Comparison of ENCODE assay signal across 11 cellular contexts in the genomic region with DNA sequence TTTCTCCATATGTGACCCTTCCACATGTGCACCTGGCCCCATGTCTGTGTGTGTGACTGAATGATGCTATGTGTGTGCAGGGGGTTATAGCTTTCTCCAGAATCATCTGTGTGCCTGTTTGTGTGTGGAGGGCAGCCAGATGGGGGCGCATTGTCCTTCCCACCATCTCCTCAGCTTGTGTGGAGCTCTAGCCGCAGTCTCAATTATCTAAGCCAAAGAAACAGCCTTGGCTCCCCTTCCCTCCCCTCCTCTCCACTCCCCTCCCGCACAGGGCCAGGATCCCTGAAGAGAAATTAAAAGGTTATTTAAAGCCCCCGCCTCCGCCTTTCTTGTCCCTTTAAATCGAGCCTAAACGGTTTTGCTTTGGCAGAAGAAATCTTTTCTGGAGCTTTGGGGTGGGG. TPM values are rescaled to one million over a fixed set of nuclear protein-coding genes. Genes with fewer than 3 reads are reported as not detected.
DNase-seq lines count a peak whose midpoint lies in the region; ATAC-seq and TF ChIP-seq lines count a peak whose summit lies in the region.
"Had no signal": no experiment of that assay in that cellular context is flagged by ENCODE, and none has a peak within 500 bp of the region (broad histone marks: within the 10 kb centered on the region; RNA-seq: fewer than 3 reads in every experiment).

No MANE protein-coding gene starts in this region.

- CTCF ChIA-PET in activated CD4-positive, alpha-beta T cell treated with anti-CD3 and anti-CD28 coated beads for 36 hours (lab: Charles Lee) = interaction anchor here (0.6 to 2.6 kb wide), 4 partner anchors 35 to 170 kb away, joined by 3 to 19 read pairs (median 4); no protein-coding TSS in a partner anchor

- intact Hi-C loops in activated CD4-positive, alpha-beta T cell treated with anti-CD3 and anti-CD28 coated beads for 36 hours (cut with DNase I, micrococcal nuclease) = no loop called here
- intact Hi-C loops in posterior vena cava (cut with DNase I) = no loop called here
- intact Hi-C loops in left ventricle myocardium inferior (cut with micrococcal nuclease) = no loop called here

- H3K9me3 ChIP-seq in left ventricle myocardium inferior (replicated peaks) = no peaks in the 10 kb centered on the region
- H3K9me3 ChIP-seq: adrenal gland, BLaER1 had no signal

- peaks cover 22% of the 10 kb centered on the region for H3K4me1 Mint-ChIP-seq in activated CD4-positive, alpha-beta T cell treated with anti-CD3 and anti-CD28 coated beads for 36 hours
- H3K4me1 Mint-ChIP-seq in brain = peaks cover 45% of the 10 kb centered on the region

- H3K27me3 Mint-ChIP-seq in activated CD4-positive, alpha-beta T cell treated with anti-CD3 and anti-CD28 coated beads for 36 hours = peaks cover 73% of the 10 kb centered on the region
- H3K27me3 Mint-ChIP-seq in brain = peaks cover 98% of the 10 kb centered on the region

- H3K4me1 ChIP-seq in left ventricle myocardium inferior = peaks cover 23% of the 10 kb centered on the region

- H3K4me3 ChIP-seq in left ventricle myocardium inferior = no peak overlapping the region
- H3K4me3 ChIP-seq: adrenal gland, BLaER1 had no signal

- H3K27ac Mint-ChIP-seq in activated CD4-positive, alpha-beta T cell treated with anti-CD3 and anti-CD28 coated beads for 36 hours = no peak overlapping the region
- peak overlapping the region in 2 of 5 experiments; percentile 89 to 96 for H3K27ac Mint-ChIP-seq in brain

- peaks cover 100% of the 10 kb centered on the region for H3K27me3 ChIP-seq in left ventricle myocardium inferior (ENCODE audit: low read depth)

- H3K27ac ChIP-seq in left ventricle myocardium inferior (replicated peaks) = no peak overlapping the region
- H3K27ac ChIP-seq: adrenal gland, BLaER1 had no signal

- no peak overlapping the region for H3K4me3 Mint-ChIP-seq in activated CD4-positive, alpha-beta T cell treated with anti-CD3 and anti-CD28 coated beads for 36 hours
- peak overlapping the region in 3 of 5 experiments; percentile 26 to 82 (median 62) for H3K4me3 Mint-ChIP-seq in brain

- DNase-seq in activated CD4-positive, alpha-beta T cell treated with anti-CD3 and anti-CD28 coated beads for 36 hours = peak; percentile 58
- no peak for DNase-seq in activated CD4-positive, alpha-beta T cell treated with anti-CD3 and anti-CD28 coated beads, Interleukin-2, amount 50 U/mL, for 1 hour
- DNase-seq in NCI-H1436 treated with DMSO at 0.1 percent for 48 hours (lab: John Stamatoyannopoulos, UW) = peak; percentile 39
- DNase-seq in posterior vena cava (ENCODE audit: low spot score) = peak; percentile 36
- no peak for DNase-seq in left ventricle myocardium inferior

- TF ChIP-seq CTCF in brain (conservative IDR thresholded peaks at IDR 0.05) (peak; percentile 17 to 48), left ventricle myocardium inferior (IDR thresholded peaks at IDR 0.05; ENCODE audit: borderline replicate concordance) (no peak)

- no peak for ATAC-seq in activated CD4-positive, alpha-beta T cell treated with anti-CD3 and anti-CD28 coated beads for 36 hours
- ATAC-seq in GM21528 (IDR thresholded peaks at IDR 0.05; ENCODE audit: low FRiP score, unreplicated experiment) (no peak), HG03442 (IDR thresholded peaks at IDR 0.05; ENCODE audit: unreplicated experiment) (no peak)

- H3K9me3 Mint-ChIP-seq in activated CD4-positive, alpha-beta T cell treated with anti-CD3 and anti-CD28 coated beads for 36 hours (ENCODE audit: low read depth) = no peaks in the 10 kb centered on the region
- H3K9me3 Mint-ChIP-seq in brain = peaks cover 0 to 5% (median 0%) of the 10 kb centered on the region in 5 experiments

- no peaks in the 10 kb centered on the region for H3K36me3 Mint-ChIP-seq in activated CD4-positive, alpha-beta T cell treated with anti-CD3 and anti-CD28 coated beads for 36 hours (ENCODE audit: low read depth)
- H3K36me3 Mint-ChIP-seq in brain = no peaks in the 10 kb centered on the region

- POLR2A ChIA-PET in activated CD4-positive, alpha-beta T cell treated with anti-CD3 and anti-CD28 coated beads for 36 hours (lab: Charles Lee) = no interaction called here

- H3K36me3 ChIP-seq in left ventricle myocardium inferior = no peaks in the 10 kb centered on the region
- H3K36me3 ChIP-seq: adrenal gland, BLaER1 had no signal

RNA-seq across cellular contexts. Expression of gene DMBX1, which starts 1.8 kb away (rescaled TPM):
- total RNA-seq in activated CD4-positive, alpha-beta T cell treated with anti-CD3 and anti-CD28 coated beads for 36 hours = under 1 TPM in 1 of 2 experiments, not detected in 1; 0.05 TPM
- not detected for polyA plus RNA-seq in brain (ENCODE audit: insufficient read depth, low read depth, low replicate concordance)
- total RNA-seq in posterior vena cava (not detected), left ventricle myocardium inferior (not detected)
- total RNA-seq: skeletal muscle tissue had no signal

Comparison
In these comparisons a context has a peak if more than half of its experiments do, and no peak if none do; other contexts are left out.
1. DNase-seq: peak in activated CD4-positive, alpha-beta T cell treated with anti-CD3 and anti-CD28 coated beads for 36 hours (single experiment), NCI-H1436 treated with DMSO at 0.1 percent for 48 hours (single experiment) and posterior vena cava (single experiment); none in activated CD4-positive, alpha-beta T cell treated with anti-CD3 and anti-CD28 coated beads, Interleukin-2, amount 50 U/mL, for 1 hour (single experiment) and left ventricle myocardium inferior (single experiment).